ENCODE assay signal across 9 cellular contexts in the genomic region with DNA sequence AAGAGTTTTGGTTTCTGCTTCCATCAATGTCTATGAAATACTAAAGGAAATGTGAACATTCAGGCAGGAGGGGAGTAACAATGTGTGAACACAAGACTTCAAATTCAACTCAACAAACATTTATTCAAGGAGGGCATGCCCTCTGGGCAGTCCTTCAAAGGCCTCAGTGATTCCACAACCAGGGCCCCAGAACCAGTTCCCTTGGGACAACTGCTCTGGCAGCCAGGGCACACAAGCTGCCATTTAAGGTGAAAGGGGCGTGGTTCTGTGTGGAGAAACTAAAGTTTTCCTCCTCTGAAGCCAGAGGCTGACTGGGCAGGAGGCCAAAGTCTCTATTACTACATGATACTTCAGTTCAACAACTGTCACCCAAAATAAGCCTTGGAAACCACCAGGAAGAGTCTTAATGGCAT. TPM values are rescaled to one million over a fixed set of nuclear protein-coding genes. Genes with fewer than 3 reads are reported as not detected.
DNase-seq lines count a peak whose midpoint lies in the region; ATAC-seq, FAIRE-seq and TF ChIP-seq lines count a peak whose summit lies in the region.
"Had no signal": no experiment of that assay in that cellular context is flagged by ENCODE, and none has a peak within 500 bp of the region (broad histone marks: within the 10 kb centered on the region; RNA-seq: fewer than 3 reads in every experiment).

No MANE protein-coding gene starts in this region.

- ATAC-seq in left lobe of liver (peak; percentile 48), HG03432 (IDR thresholded peaks at IDR 0.05; ENCODE audit: unreplicated experiment) (no peak)

- H3K27me3 ChIP-seq in HAP-1 (ENCODE audit: low read depth), result no peaks in the 10 kb centered on the region

- no peak overlapping the region for H3K4me3 ChIP-seq in HAP-1

- FAIRE-seq in GM12891 (lab: Jason Lieb, UNC), result no peak

- in situ Hi-C loops in HAP-1 (cut with MboI; ENCODE audit: low sequenced_read_pairs), result no loop called here

- no peaks in the 10 kb centered on the region for H3K9me3 ChIP-seq in HAP-1

- H3K4me1 ChIP-seq in HAP-1, result peaks cover 37% of the 10 kb centered on the region

- peak; percentile 23 for DNase-seq in A172 (ENCODE audit: low spot score)
- peak; percentile 90 for DNase-seq in HAP-1 (ENCODE audit: low spot score in 2 of 2)
- DNase-seq in astrocyte of the hippocampus (ENCODE audit: low read depth, low spot score), result peak; percentile 44
- peak; percentile 77 for DNase-seq in left lobe of liver (ENCODE audit: low spot score)
- DNase-seq in globus pallidus (ENCODE audit: low spot score), result no peak
- DNase-seq in GM12891 (ENCODE audit: insufficient read length, low spot score), result no peak
- no peak for DNase-seq in GM10266 (ENCODE audit: extremely low spot score)
- DNase-seq: activated gamma-delta T cell treated with Interleukin-2 at 50 U/mL for 16 hours had no signal

- H3K36me3 ChIP-seq in HAP-1 (replicated peaks), result peaks cover 26% of the 10 kb centered on the region

- TF ChIP-seq POLR2A in GM12891 (IDR thresholded peaks at IDR 0.05; ENCODE audit: low read depth, low read length), result no peak

- TF ChIP-seq CTCF in GM10266 (IDR thresholded peaks at IDR 0.05; ENCODE audit: control insufficient read depth, insufficient read depth, low read depth, missing control alignments), result no peak

TF ChIP-seq in GM12891, 5 proteins besides CTCF, POLR2A, EP300 and RAD21:
- TF ChIP-seq POU2F2 (IDR thresholded peaks at IDR 0.05; ENCODE audit: low read depth, low read length) (no peak), SPI1 (IDR thresholded peaks at IDR 0.05; ENCODE audit: low read depth, low read length) (no peak), POLR2AphosphoS5 (IDR thresholded peaks at IDR 0.05; ENCODE audit: low read depth, low read length) (no peak), TAF1 (IDR thresholded peaks at IDR 0.05; ENCODE audit: low read depth, low read length) (no peak)

RNA-seq across cellular contexts. Expression of a gene that starts 3.2 kb away (rescaled TPM):
- 12.1 and 15.2 TPM in 2 replicates for total RNA-seq in A172 (2014; rRNA removed; shearing (Covaris generic))
- total RNA-seq in left lobe of liver, result 7.5 TPM
- polyA plus RNA-seq in GM12891 (2012; ENCODE audit: low read depth, missing spikeins), result 12.7 TPM

RNA-seq across cellular contexts. Expression of a gene that starts 3.2 kb away (rescaled TPM):
- 102 and 120 TPM in 2 replicates for total RNA-seq in A172 (2014; rRNA removed; shearing (Covaris generic))
- total RNA-seq in left lobe of liver, result 16.3 TPM
- 49.2 TPM for polyA plus RNA-seq in GM12891 (2012; ENCODE audit: low read depth, missing spikeins)

RNA-seq across cellular contexts. Expression of a gene that starts 32.7 kb away (rescaled TPM):
- total RNA-seq in A172 (2014; rRNA removed; shearing (Covaris generic)), result 2.2 and 2.5 TPM in 2 replicates
- total RNA-seq in left lobe of liver, result 0.20 TPM
- not detected for polyA plus RNA-seq in GM12891 (2012; ENCODE audit: low read depth, missing spikeins)

Comparison
In these comparisons a context has a peak if more than half of its experiments do, and no peak if none do; other contexts are left out.
1. DNase-seq: peak in A172 (single experiment), HAP-1 (2 of 2), astrocyte of the hippocampus (single experiment) and left lobe of liver (single experiment); none in globus pallidus (single experiment), GM12891 (single experiment) and GM10266 (single experiment).